ENCODE assay signal across 1 cellular context in genomic region chr16:73683804-73684203, GRCh38.
TF ChIP-seq lines count a peak whose summit lies in the region.

No MANE protein-coding gene starts in this region.

TF ChIP-seq in K562, 482 proteins besides CTCF, POLR2A, EP300 and RAD21 (continued from another document):
- TF ChIP-seq ZBTB40 (IDR thresholded peaks at IDR 0.05) (peak; percentile 81), ZBTB40 (CRISPR knock-in tag; IDR thresholded peaks at IDR 0.05) (no peak), ZNF444 (CRISPR knock-in tag; IDR thresholded peaks at IDR 0.05) (no peak), RBM25 (IDR thresholded peaks at IDR 0.05; ENCODE audit: low read depth, low read length, severe bottlenecking) (no peak)
